In the genomic region with DNA sequence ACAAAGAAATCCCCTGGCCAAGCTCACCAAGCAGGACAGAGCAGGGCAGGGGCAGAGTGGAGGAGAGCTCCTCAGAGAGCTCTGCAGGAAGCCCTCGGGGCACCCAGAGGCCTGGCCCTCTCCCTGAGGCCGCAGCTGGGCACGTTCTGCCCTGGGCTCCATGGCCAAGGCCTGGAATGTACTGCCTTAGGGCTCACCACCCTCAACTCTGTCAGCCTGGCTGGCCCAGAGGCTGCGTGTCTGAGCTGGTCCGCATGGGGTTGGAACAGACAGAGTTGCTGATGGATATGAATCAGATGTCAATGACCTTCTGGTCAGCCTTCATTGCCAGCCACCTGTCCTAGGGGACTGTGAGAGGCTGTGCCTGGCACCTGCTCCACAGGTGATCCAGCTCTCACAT, we compare ENCODE assay signal across 14 cellular contexts. TPM values are rescaled to one million over a fixed set of nuclear protein-coding genes. Genes with fewer than 3 reads are reported as not detected.
A peak's percentile ranks its signal among the peaks of the same experiment; 100 is the strongest.
DNase-seq lines count a peak whose midpoint lies in the region; ATAC-seq, FAIRE-seq and TF ChIP-seq lines count a peak whose summit lies in the region.
"Had no signal": no experiment of that assay in that cellular context is flagged by ENCODE, and none has a peak within 500 bp of the region (broad histone marks: within the 10 kb centered on the region; RNA-seq: fewer than 3 reads in every experiment).

No MANE protein-coding gene starts in this region.

- no peaks in the 10 kb centered on the region for H3K36me3 ChIP-seq in left lung
- H3K36me3 ChIP-seq: upper lobe of left lung had no signal

- peaks cover 0 to 9% of the 10 kb centered on the region in 2 donors for H3K27me3 ChIP-seq in left lung
- H3K27me3 ChIP-seq: upper lobe of left lung had no signal

- H3K9me3 ChIP-seq in left lung: no peaks in the 10 kb centered on the region
- H3K9me3 ChIP-seq: upper lobe of left lung had no signal

- FAIRE-seq in HTR-8/SVneo (lab: Jason Lieb, UNC): peak; percentile 98

- H3K27ac ChIP-seq in left lung: no peak overlapping the region

- DNase-seq in A172 (ENCODE audit: low spot score) (peak; percentile 16), HTR-8/SVneo (ENCODE audit: insufficient read length, low spot score) (peak; percentile 87), choroid plexus epithelial cell (ENCODE audit: low read depth) (peak; percentile 55), left lung (no peak), ACHN (no peak)
- DNase-seq: activated CD8-positive, alpha-beta memory T cell treated with anti-CD3 and anti-CD28 coated beads, Interleukin-2, amount 10 ng/mL, durations not matched to agents 7 days and 5 days; activated naive CD4-positive, alpha-beta T cell treated with anti-CD3 and anti-CD28 coated beads, Interleukin-2, amount 50 U/mL, for 16 hours; cortex of kidney; islet precursor cell; NCI-H446 had no signal

- H3K4me3 ChIP-seq in choroid plexus epithelial cell (ENCODE audit: low read depth, low read length) (no peak overlapping the region), left lung (no peak overlapping the region)
- H3K4me3 ChIP-seq: upper lobe of left lung had no signal

- H3K4me1 ChIP-seq in left lung: peaks cover 0 to 17% of the 10 kb centered on the region in 2 donors

- intact Hi-C loops in left lung (cut with DNase I): no loop called here

- TF ChIP-seq CTCF in choroid plexus epithelial cell (conservative IDR thresholded peaks at IDR 0.05; ENCODE audit: low read depth, low read length): no peak
- TF ChIP-seq CTCF in left lung (IDR thresholded peaks at IDR 0.05): no peak

- ATAC-seq in left lung: peak; percentile 1
- no peak for ATAC-seq in GM21737 (IDR thresholded peaks at IDR 0.05; ENCODE audit: unreplicated experiment)
- no peak for ATAC-seq in GM19463 (IDR thresholded peaks at IDR 0.05; ENCODE audit: unreplicated experiment)
- ATAC-seq in GM21381 (IDR thresholded peaks at IDR 0.05; ENCODE audit: unreplicated experiment): no peak
- ATAC-seq: activated CD8-positive, alpha-beta memory T cell treated with anti-CD3 and anti-CD28 coated beads, Interleukin-2, amount 10 ng/mL, durations not matched to agents 7 days and 5 days had no signal

- in situ Hi-C loops in ACHN (cut with HindIII; ENCODE audit: low pct_ligation_motif_present, low pct_unique_long_range_greater_than_20kb, low sequenced_read_pairs): no loop called here

RNA-seq across cellular contexts. Expression of a gene that starts 33.3 kb away (rescaled TPM):
- total RNA-seq in A172 (2014; rRNA removed; shearing (Covaris generic)): 42.4 and 78.3 TPM in 2 replicates
- total RNA-seq in left lung: 10 to 100 TPM; 31.6 to 32.6 TPM

RNA-seq across cellular contexts. Expression of a gene that starts 58.0 kb away (rescaled TPM):
- total RNA-seq in A172 (2014; rRNA removed; shearing (Covaris generic)): 2.4 TPM in 2 replicates
- total RNA-seq in left lung: not detected
- total RNA-seq: activated CD8-positive, alpha-beta memory T cell treated with anti-CD3 and anti-CD28 coated beads, Interleukin-2, amount 10 ng/mL, durations not matched to agents 7 days and 5 days had no signal

Comparison
In these comparisons a context has a peak if more than half of its experiments do, and no peak if none do; other contexts are left out.
1. DNase-seq: peak in A172 (single experiment), HTR-8/SVneo (single experiment) and choroid plexus epithelial cell (single experiment); none in left lung (0 of 2) and ACHN (single experiment).